ENCODE assay signal across 9 cellular contexts in genomic region chr3:20043398-20043797, GRCh38. TPM values are rescaled to one million over a fixed set of nuclear protein-coding genes. Genes with fewer than 3 reads are reported as not detected.
DNase-seq lines count a peak whose midpoint lies in the region; ATAC-seq and TF ChIP-seq lines count a peak whose summit lies in the region.
"Had no signal": no experiment of that assay in that cellular context is flagged by ENCODE, and none has a peak within 500 bp of the region (broad histone marks: within the 10 kb centered on the region; RNA-seq: fewer than 3 reads in every experiment).

No MANE protein-coding gene starts in this region.

- intact Hi-C loops in Caco-2 (cut with micrococcal nuclease; ENCODE audit: unreplicated experiment), result no loop called here
- intact Hi-C loops in PC-3 (cut with micrococcal nuclease), result loop anchor here (5.0 kb wide), 1 partner anchor 71 kb away; no protein-coding TSS in a partner anchor

- no peak overlapping the region for H3K27ac ChIP-seq in PC-3 (ENCODE audit: low read length)

- DNase-seq in Caco-2, result no peak
- DNase-seq in PC-3, result no peak
- peak; percentile 57 for DNase-seq in activated naive CD8-positive, alpha-beta T cell treated with anti-CD3 and anti-CD28 coated beads, Interleukin-2, amount 10 ng/mL, durations not matched to agents 7 days and 5 days
- DNase-seq in iris pigment epithelial cell (ENCODE audit: low read depth), result peak; percentile 44
- DNase-seq in stimulated activated CD4-positive, alpha-beta T cell treated with anti-CD3 and anti-CD28 coated beads, Interleukin-4, amount 100 ng/mL, for 48 hours (ENCODE audit: low read depth in 2 of 2), result peak; percentile 23 to 31
- DNase-seq in NCI-H526 (lab: John Stamatoyannopoulos, UW), result no peak
- DNase-seq in endothelial cell (ENCODE audit: low spot score), result no peak

- H2AFZ ChIP-seq in PC-3 (ENCODE audit: low read length), result no peak overlapping the region

- H3K4me1 Mint-ChIP-seq in Caco-2 (ENCODE audit: low read depth, unreplicated experiment) (peaks cover 25% of the 10 kb centered on the region), endothelial cell (ENCODE audit: unreplicated experiment) (peaks cover 17% of the 10 kb centered on the region)
- peaks cover 48% of the 10 kb centered on the region for H3K4me1 Mint-ChIP-seq in activated naive CD8-positive, alpha-beta T cell treated with anti-CD3 and anti-CD28 coated beads, Interleukin-2, amount 10 ng/mL, durations not matched to agents 7 days and 5 days

- H3K9me3 ChIP-seq in Caco-2 (no peaks in the 10 kb centered on the region), PC-3 (ENCODE audit: low read length) (no peaks in the 10 kb centered on the region)

- H3K36me3 ChIP-seq in Caco-2 (ENCODE audit: control insufficient read depth, insufficient read depth, low read length) (no peaks in the 10 kb centered on the region), PC-3 (ENCODE audit: low read depth, low read length) (no peaks in the 10 kb centered on the region)

- TF ChIP-seq CTCF in Caco-2 (IDR thresholded peaks at IDR 0.05; ENCODE audit: insufficient read depth in 1 of 2, low read depth in 1 of 2, low read length in 1 of 2, severe bottlenecking in 1 of 2, unreplicated experiment in 1 of 2) (no peak), PC-3 (conservative IDR thresholded peaks at IDR 0.05; ENCODE audit: low read depth, low read length) (no peak), endothelial cell (IDR thresholded peaks at IDR 0.05; ENCODE audit: unreplicated experiment) (no peak)

- H3K4me2 ChIP-seq in PC-3 (ENCODE audit: low read length), result 0 out of 2 replicates have a peak overlapping the region, but pooled peaks have one; percentile 4

- H3K9ac ChIP-seq in PC-3 (ENCODE audit: low read length), result no peak overlapping the region

- POLR2A ChIA-PET in Caco-2 (lab: Charles Lee), result no interaction called here
- POLR2A ChIA-PET in PC-3 (lab: Charles Lee; ENCODE audit: unreplicated experiment), result no interaction called here
- POLR2A ChIA-PET in activated naive CD8-positive, alpha-beta T cell treated with anti-CD3 and anti-CD28 coated beads, Interleukin-2, amount 10 ng/mL, durations not matched to agents 7 days and 5 days (lab: Charles Lee), result interaction anchor here (1.2 to 5.0 kb wide), 3 partner anchors 10 to 95 kb away, joined by 3 to 77 read pairs (median 10); no protein-coding TSS in a partner anchor

- H3K36me3 Mint-ChIP-seq in Caco-2 (ENCODE audit: insufficient read depth, unreplicated experiment), result no peaks in the 10 kb centered on the region
- peaks cover 19% of the 10 kb centered on the region for H3K36me3 Mint-ChIP-seq in activated naive CD8-positive, alpha-beta T cell treated with anti-CD3 and anti-CD28 coated beads, Interleukin-2, amount 10 ng/mL, durations not matched to agents 7 days and 5 days
- peaks cover 13% of the 10 kb centered on the region for H3K36me3 Mint-ChIP-seq in endothelial cell (ENCODE audit: low read depth, unreplicated experiment)

- ATAC-seq in GM21737 (IDR thresholded peaks at IDR 0.05; ENCODE audit: unreplicated experiment), result peak; percentile 29
- no peak for ATAC-seq in PC-3
- ATAC-seq in activated naive CD8-positive, alpha-beta T cell treated with anti-CD3 and anti-CD28 coated beads, Interleukin-2, amount 10 ng/mL, durations not matched to agents 7 days and 5 days (ENCODE audit: low read depth), result peak; percentile 17

- no peaks in the 10 kb centered on the region for H3F3A ChIP-seq in PC-3 (ENCODE audit: low read length, unreplicated experiment)

- no peaks in the 10 kb centered on the region for H3K79me2 ChIP-seq in PC-3 (ENCODE audit: low read length)

- CTCF ChIA-PET in Caco-2 (lab: Charles Lee), result no interaction called here
- CTCF ChIA-PET in PC-3 (lab: Charles Lee), result no interaction called here

- H3K4me3 ChIP-seq in Caco-2 (ENCODE audit: low read depth, low read length), result no peak overlapping the region
- no peak overlapping the region for H3K4me3 ChIP-seq in PC-3 (ENCODE audit: low read length)

- H3K9me3 Mint-ChIP-seq in Caco-2 (ENCODE audit: unreplicated experiment), result no peaks in the 10 kb centered on the region
- H3K9me3 Mint-ChIP-seq in activated naive CD8-positive, alpha-beta T cell treated with anti-CD3 and anti-CD28 coated beads, Interleukin-2, amount 10 ng/mL, durations not matched to agents 7 days and 5 days, result no peaks in the 10 kb centered on the region
- no peaks in the 10 kb centered on the region for H3K9me3 Mint-ChIP-seq in endothelial cell (ENCODE audit: unreplicated experiment)

- no peaks in the 10 kb centered on the region for H3K9me2 ChIP-seq in PC-3 (replicated peaks; ENCODE audit: low read length)

- H3K27me3 Mint-ChIP-seq in Caco-2 (ENCODE audit: insufficient read depth, unreplicated experiment) (no peaks in the 10 kb centered on the region), endothelial cell (ENCODE audit: unreplicated experiment) (peaks cover 5% of the 10 kb centered on the region)
- no peaks in the 10 kb centered on the region for H3K27me3 Mint-ChIP-seq in activated naive CD8-positive, alpha-beta T cell treated with anti-CD3 and anti-CD28 coated beads, Interleukin-2, amount 10 ng/mL, durations not matched to agents 7 days and 5 days

- H3K27ac Mint-ChIP-seq in Caco-2 (ENCODE audit: unreplicated experiment) (peak overlapping the region; percentile 7), endothelial cell (ENCODE audit: unreplicated experiment) (no peak overlapping the region)
- H3K27ac Mint-ChIP-seq in activated naive CD8-positive, alpha-beta T cell treated with anti-CD3 and anti-CD28 coated beads, Interleukin-2, amount 10 ng/mL, durations not matched to agents 7 days and 5 days, result peak overlapping the region; percentile 84

- no peaks in the 10 kb centered on the region for H4K20me1 ChIP-seq in PC-3 (ENCODE audit: low read length)

- H3K4me3 Mint-ChIP-seq in Caco-2 (ENCODE audit: unreplicated experiment), result peak overlapping the region; percentile 3
- H3K4me3 Mint-ChIP-seq in activated naive CD8-positive, alpha-beta T cell treated with anti-CD3 and anti-CD28 coated beads, Interleukin-2, amount 10 ng/mL, durations not matched to agents 7 days and 5 days, result peak overlapping the region; percentile 96
- no peak overlapping the region for H3K4me3 Mint-ChIP-seq in endothelial cell (ENCODE audit: unreplicated experiment)

- no peaks in the 10 kb centered on the region for H3K27me3 ChIP-seq in Caco-2 (replicated peaks; ENCODE audit: control insufficient read depth, insufficient read depth, low read length)
- no peaks in the 10 kb centered on the region for H3K27me3 ChIP-seq in PC-3 (ENCODE audit: low read length)

- H3K4me1 ChIP-seq in Caco-2, result 0 out of 2 replicates have a peak, but pooled peaks cover 7% of the 10 kb centered on the region
- H3K4me1 ChIP-seq in PC-3 (ENCODE audit: insufficient read depth, low read length), result peaks cover 23% of the 10 kb centered on the region; the same call in 1 of the 2 replicates

- no TSS peak for BruUV-seq in Caco-2 (replicated peaks; lab: Mats Ljungman, UMichigan)
- BruUV-seq in PC-3 (replicated peaks; lab: Mats Ljungman, UMichigan), result no TSS peak

RNA-seq across cellular contexts. Expression of gene KAT2B, which starts 3.2 kb away (rescaled TPM):
- total RNA-seq in Caco-2 (2022) (8.1 and 9.8 TPM in 2 replicates), PC-3 (2014; rRNA removed) (10.9 and 11.9 TPM in 2 replicates), endothelial cell (ENCODE audit: unreplicated experiment) (15.9 TPM)
- 100 to 1,000 TPM in 1 of 2 experiments, 10 to 100 TPM in 1; 97.8 to 108 TPM for total RNA-seq in activated naive CD8-positive, alpha-beta T cell treated with anti-CD3 and anti-CD28 coated beads, Interleukin-2, amount 10 ng/mL, durations not matched to agents 7 days and 5 days

RNA-seq across cellular contexts. Expression of gene PP2D1, which starts 31.3 kb away (rescaled TPM):
- total RNA-seq in Caco-2 (2022), result not detected in 2 replicates
- total RNA-seq in PC-3 (2014; rRNA removed), result not detected in 2 replicates
- not detected for total RNA-seq in activated naive CD8-positive, alpha-beta T cell treated with anti-CD3 and anti-CD28 coated beads, Interleukin-2, amount 10 ng/mL, durations not matched to agents 7 days and 5 days
- total RNA-seq in endothelial cell (ENCODE audit: unreplicated experiment), result not detected
- total RNA-seq: H1 had no signal

Comparison
In these comparisons a context has a peak if more than half of its experiments do, and no peak if none do; other contexts are left out.
1. DNase-seq: peak in activated naive CD8-positive, alpha-beta T cell treated with anti-CD3 and anti-CD28 coated beads, Interleukin-2, amount 10 ng/mL, durations not matched to agents 7 days and 5 days (single experiment), iris pigment epithelial cell (single experiment) and stimulated activated CD4-positive, alpha-beta T cell treated with anti-CD3 and anti-CD28 coated beads, Interleukin-4, amount 100 ng/mL, for 48 hours (2 of 2); none in Caco-2 (0 of 2), PC-3 (single experiment), NCI-H526 (0 of 2) and endothelial cell (single experiment).